ENCODE assay signal across 20 cellular contexts in genomic region chr2:88560619-88561307, GRCh38.
DNase-seq lines count a peak whose midpoint lies in the region; ATAC-seq, FAIRE-seq and TF ChIP-seq lines count a peak whose summit lies in the region.
"Had no signal": no experiment of that assay in that cellular context is flagged by ENCODE, and none has a peak within 500 bp of the region (broad histone marks: within the 10 kb centered on the region; RNA-seq: fewer than 3 reads in every experiment).

No MANE protein-coding gene starts in this region.

- intact Hi-C loops in thyroid gland (cut with DNase I), result no loop called here

- H3K36me3 ChIP-seq in BLaER1 (peaks cover 86% of the 10 kb centered on the region), thyroid gland (peaks cover 30 to 36% of the 10 kb centered on the region in 2 donors)

- WGBS in thyroid gland, 2 donors, result 90 to 97% methylated on average over 3 of the region's 3 CpGs

- peak overlapping the region; percentile 35 for H3K4me2 ChIP-seq in BLaER1

- H3K4me3 ChIP-seq in BLaER1, result no peak overlapping the region
- no peak overlapping the region for H3K4me3 ChIP-seq in thyroid gland (replicated peaks in 1 of 3)
- H3K4me3 ChIP-seq: lung, pancreas, vagina had no signal

- no peak for DNase-seq in GM12891 (ENCODE audit: insufficient read length, low spot score)
- no peak for DNase-seq in thyroid gland
- DNase-seq in NCI-H2081 (lab: John Stamatoyannopoulos, UW), result no peak
- DNase-seq in NCI-H2196 (lab: John Stamatoyannopoulos, UW; ENCODE audit: unreplicated experiment), result no peak
- DNase-seq: activated CD4-positive, alpha-beta T cell treated with anti-CD3 and anti-CD28 coated beads, Interleukin-2, amount 50 U/mL, for 48 hours; activated effector memory CD4-positive, alpha-beta T cell treated with Interleukin-2 at 50 U/mL for 16 hours; EL; head of caudate nucleus; IMR-90; NCI-H187 treated with DMSO at 0.1 percent for 48 hours; NCI-H510A; pancreas; stimulated activated CD4-positive, alpha-beta T cell treated with anti-CD3 and anti-CD28 coated beads, Interleukin-2, amount 100 ng/mL, for 24 hours had no signal

- no peak overlapping the region for H3K9ac ChIP-seq in BLaER1

- H4K20me1 ChIP-seq in BLaER1, result peaks cover 43% of the 10 kb centered on the region

- H3K27me3 ChIP-seq in BLaER1 (no peaks in the 10 kb centered on the region), thyroid gland (no peaks in the 10 kb centered on the region)
- H3K27me3 ChIP-seq: pancreas, vagina had no signal

- no peak overlapping the region for H3K4me3 Mint-ChIP-seq in activated T-helper 17 cell treated with anti-CD3 and anti-CD28 coated beads, Interleukin-2, amount 50 U/mL, for 72 hours

- TF ChIP-seq POLR2A in GM12891 (IDR thresholded peaks at IDR 0.05; ENCODE audit: low read depth, low read length) (no peak), thyroid gland (IDR thresholded peaks at IDR 0.05) (no peak)

- peak overlapping the region; percentile 71 for H3K27ac Mint-ChIP-seq in activated T-helper 17 cell treated with anti-CD3 and anti-CD28 coated beads, Interleukin-2, amount 50 U/mL, for 72 hours

- no peak for TF ChIP-seq CTCF in thyroid gland (IDR thresholded peaks at IDR 0.05)

- peak; percentile 46 for ATAC-seq in HG02870 (IDR thresholded peaks at IDR 0.05; ENCODE audit: unreplicated experiment)
- peak; percentile 34 for ATAC-seq in activated T-helper 17 cell treated with anti-CD3 and anti-CD28 coated beads, Interleukin-2, amount 50 U/mL, for 72 hours (replicated peaks)
- no peak for ATAC-seq in GM18858 (IDR thresholded peaks at IDR 0.05; ENCODE audit: unreplicated experiment)
- ATAC-seq: pancreas had no signal

- H3K4me1 ChIP-seq in BLaER1, result peaks cover 60% of the 10 kb centered on the region
- no peaks in the 10 kb centered on the region for H3K4me1 ChIP-seq in thyroid gland
- H3K4me1 ChIP-seq: pancreas, vagina had no signal

- peak; percentile 54 for FAIRE-seq in GM12891 (lab: Jason Lieb, UNC)
- FAIRE-seq: pancreas had no signal

- H3K9me3 Mint-ChIP-seq in activated T-helper 17 cell treated with anti-CD3 and anti-CD28 coated beads, Interleukin-2, amount 50 U/mL, for 72 hours, result no peaks in the 10 kb centered on the region

- H3K9me3 ChIP-seq in BLaER1 (no peaks in the 10 kb centered on the region), thyroid gland (no peaks in the 10 kb centered on the region)
- H3K9me3 ChIP-seq: pancreas, vagina had no signal

- peaks cover 6% of the 10 kb centered on the region for H3K4me1 Mint-ChIP-seq in activated T-helper 17 cell treated with anti-CD3 and anti-CD28 coated beads, Interleukin-2, amount 50 U/mL, for 72 hours

- peaks cover 91% of the 10 kb centered on the region for H3K36me3 Mint-ChIP-seq in activated T-helper 17 cell treated with anti-CD3 and anti-CD28 coated beads, Interleukin-2, amount 50 U/mL, for 72 hours (ENCODE audit: low read depth)

- H3K27ac ChIP-seq in BLaER1 (no peak overlapping the region), thyroid gland (no peak overlapping the region)
- H3K27ac ChIP-seq: pancreas, RWPE1, vagina had no signal

- H3K27me3 Mint-ChIP-seq in activated T-helper 17 cell treated with anti-CD3 and anti-CD28 coated beads, Interleukin-2, amount 50 U/mL, for 72 hours, result no peaks in the 10 kb centered on the region

TF ChIP-seq in GM12891, 5 proteins besides CTCF, POLR2A, EP300 and RAD21:
- no peak for TF ChIP-seq SPI1 (IDR thresholded peaks at IDR 0.05; ENCODE audit: low read depth, low read length)
- no peak for TF ChIP-seq POU2F2 (IDR thresholded peaks at IDR 0.05; ENCODE audit: low read depth, low read length)
- TF ChIP-seq TAF1 (IDR thresholded peaks at IDR 0.05; ENCODE audit: low read depth, low read length), result no peak
